12 cellular contexts compared by ENCODE assay signal in the genomic region with DNA sequence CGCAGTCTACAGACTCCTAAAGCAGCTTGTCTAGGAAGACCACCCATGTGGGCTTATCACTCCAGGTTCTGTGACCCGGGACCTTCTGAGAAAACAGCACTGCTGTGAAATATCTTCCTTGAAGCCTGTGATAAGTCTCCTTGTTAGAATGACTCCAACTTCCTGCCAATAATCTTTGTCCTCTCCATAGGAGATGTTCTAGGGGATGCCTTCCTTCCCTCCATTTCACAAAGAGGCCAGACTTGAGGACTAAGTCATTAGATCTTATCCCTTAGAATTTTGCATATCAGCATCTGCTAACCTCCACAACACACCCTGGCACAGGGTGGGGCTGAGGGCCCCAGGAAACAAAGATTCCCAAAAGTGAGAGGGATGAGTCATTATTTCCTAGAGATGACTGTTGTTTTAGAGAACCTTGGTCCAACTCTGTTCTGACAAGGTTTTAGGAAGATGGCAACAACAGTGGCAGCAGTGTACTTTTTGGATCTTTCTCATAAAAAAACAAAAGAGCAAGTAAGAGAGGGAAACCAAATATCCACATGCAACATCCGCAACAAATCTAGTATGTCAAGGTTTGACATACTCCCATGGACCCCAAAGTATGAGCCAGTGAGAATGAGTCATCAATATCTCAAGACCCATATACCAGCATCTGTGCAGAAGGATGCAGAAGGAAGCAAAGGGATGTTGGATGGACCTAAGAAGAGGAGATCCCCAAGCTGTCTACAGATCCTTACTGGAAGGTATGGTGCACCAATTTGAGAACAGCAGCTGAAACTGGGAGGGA. TPM values are rescaled to one million over a fixed set of nuclear protein-coding genes. Genes with fewer than 3 reads are reported as not detected.
DNase-seq lines count a peak whose midpoint lies in the region; ATAC-seq lines count a peak whose summit lies in the region.
"Had no signal": no experiment of that assay in that cellular context is flagged by ENCODE, and none has a peak within 500 bp of the region (broad histone marks: within the 10 kb centered on the region; RNA-seq: fewer than 3 reads in every experiment).

No MANE protein-coding gene starts in this region.

- peak overlapping the region in 2 of 4 donors; percentile 29 to 41 for H3K4me3 Mint-ChIP-seq in CD4-positive, CD25-positive, alpha-beta regulatory T cell
- no peak overlapping the region for H3K4me3 Mint-ChIP-seq in activated T-helper 17 cell treated with anti-CD3 and anti-CD28 coated beads, Interleukin-2, amount 50 U/mL, for 72 hours
- H3K4me3 Mint-ChIP-seq: activated naive CD8-positive, alpha-beta T cell treated with anti-CD3 and anti-CD28 coated beads, Interleukin-2, amount 10 ng/mL, durations not matched to agents 7 days and 5 days had no signal

- peaks cover 25% of the 10 kb centered on the region for H3K4me1 ChIP-seq in CD4-positive, CD25-positive, alpha-beta regulatory T cell (ENCODE audit: control insufficient read depth, insufficient read depth, low read length, poor library complexity, severe bottlenecking)
- peaks cover 22% of the 10 kb centered on the region for H3K4me1 ChIP-seq in mesodermal cell (ENCODE audit: control insufficient read depth, insufficient read depth, low read length, poor library complexity, severe bottlenecking)

- H3K36me3 Mint-ChIP-seq in CD4-positive, CD25-positive, alpha-beta regulatory T cell, result no peaks in the 10 kb centered on the region
- H3K36me3 Mint-ChIP-seq in activated T-helper 17 cell treated with anti-CD3 and anti-CD28 coated beads, Interleukin-2, amount 50 U/mL, for 72 hours (ENCODE audit: low read depth), result no peaks in the 10 kb centered on the region

- H3K4me1 Mint-ChIP-seq in CD4-positive, CD25-positive, alpha-beta regulatory T cell, result peaks cover 11 to 34% (median 31%) of the 10 kb centered on the region in 4 donors
- H3K4me1 Mint-ChIP-seq in activated T-helper 17 cell treated with anti-CD3 and anti-CD28 coated beads, Interleukin-2, amount 50 U/mL, for 72 hours, result peaks cover 35% of the 10 kb centered on the region

- H3K4me3 ChIP-seq in CD4-positive, CD25-positive, alpha-beta regulatory T cell (ENCODE audit: low read depth, low read length), result no peak overlapping the region
- no peak overlapping the region for H3K4me3 ChIP-seq in mesodermal cell (ENCODE audit: extremely low read depth, insufficient read depth, low read length, poor library complexity, severe bottlenecking)

- ATAC-seq in CD4-positive, CD25-positive, alpha-beta regulatory T cell (ENCODE audit: low read depth in 2 of 2), result no peak
- peak; percentile 56 for ATAC-seq in activated T-helper 17 cell treated with anti-CD3 and anti-CD28 coated beads, Interleukin-2, amount 50 U/mL, for 72 hours (replicated peaks)
- ATAC-seq in HG03457 (IDR thresholded peaks at IDR 0.05; ENCODE audit: unreplicated experiment), result no peak

- no peaks in the 10 kb centered on the region for H3K9me3 Mint-ChIP-seq in CD4-positive, CD25-positive, alpha-beta regulatory T cell
- H3K9me3 Mint-ChIP-seq in activated T-helper 17 cell treated with anti-CD3 and anti-CD28 coated beads, Interleukin-2, amount 50 U/mL, for 72 hours, result no peaks in the 10 kb centered on the region
- H3K9me3 Mint-ChIP-seq: activated naive CD8-positive, alpha-beta T cell treated with anti-CD3 and anti-CD28 coated beads, Interleukin-2, amount 10 ng/mL, durations not matched to agents 7 days and 5 days had no signal

- no peak for DNase-seq in CD4-positive, CD25-positive, alpha-beta regulatory T cell
- DNase-seq in GM03348 (ENCODE audit: low spot score), result peak; percentile 50
- DNase-seq in stimulated activated CD4-positive, alpha-beta T cell treated with anti-CD3 and anti-CD28 coated beads, Interleukin-2, amount 100 ng/mL, for 24 hours, result no peak
- no peak for DNase-seq in NCI-H1417 treated with DMSO at 0.1 percent for 48 hours (lab: John Stamatoyannopoulos, UW)
- DNase-seq: activated CD4-positive, alpha-beta T cell treated with anti-CD3 and anti-CD28 coated beads for 4 hours; activated naive CD8-positive, alpha-beta T cell treated with anti-CD3 and anti-CD28 coated beads, Interleukin-2, amount 10 ng/mL, durations not matched to agents 7 days and 5 days; GOT3; NCI-H2029 had no signal

- peaks cover 7% of the 10 kb centered on the region for H3K27me3 Mint-ChIP-seq in CD4-positive, CD25-positive, alpha-beta regulatory T cell
- peaks cover 4% of the 10 kb centered on the region for H3K27me3 Mint-ChIP-seq in activated T-helper 17 cell treated with anti-CD3 and anti-CD28 coated beads, Interleukin-2, amount 50 U/mL, for 72 hours

- H3K9me3 ChIP-seq in CD4-positive, CD25-positive, alpha-beta regulatory T cell (ENCODE audit: control insufficient read depth in 2 of 2, low read length in 2 of 2), result no peaks in the 10 kb centered on the region
- H3K9me3 ChIP-seq in mesodermal cell (ENCODE audit: control insufficient read depth, low read length), result no peaks in the 10 kb centered on the region
- H3K9me3 ChIP-seq: right atrium auricular region had no signal

- no peaks in the 10 kb centered on the region for H3K36me3 ChIP-seq in CD4-positive, CD25-positive, alpha-beta regulatory T cell (ENCODE audit: control insufficient read depth, insufficient read depth, low read length)
- peaks cover 12% of the 10 kb centered on the region for H3K36me3 ChIP-seq in mesodermal cell (ENCODE audit: control insufficient read depth, insufficient read depth, low read length)
- H3K36me3 ChIP-seq: right atrium auricular region had no signal

- H3K27ac Mint-ChIP-seq in CD4-positive, CD25-positive, alpha-beta regulatory T cell, result peak overlapping the region in 2 of 3 donors; percentile 54 to 76
- peak overlapping the region; percentile 88 for H3K27ac Mint-ChIP-seq in activated T-helper 17 cell treated with anti-CD3 and anti-CD28 coated beads, Interleukin-2, amount 50 U/mL, for 72 hours
- H3K27ac Mint-ChIP-seq: activated naive CD8-positive, alpha-beta T cell treated with anti-CD3 and anti-CD28 coated beads, Interleukin-2, amount 10 ng/mL, durations not matched to agents 7 days and 5 days had no signal

- no peak overlapping the region for H3K27ac ChIP-seq in CD4-positive, CD25-positive, alpha-beta regulatory T cell (ENCODE audit: insufficient read depth, low read length, poor library complexity, severe bottlenecking)
- H3K27ac ChIP-seq in mesodermal cell (ENCODE audit: low read depth, low read length, severe bottlenecking), result peak overlapping the region; percentile 6

- WGBS in mesodermal cell (ENCODE audit: insufficient coverage in 2 of 2), 2 experiments, result 78 to 83% methylated on average over 2 to 3 of the region's 3 CpGs

- H3K27me3 ChIP-seq in CD4-positive, CD25-positive, alpha-beta regulatory T cell (ENCODE audit: control insufficient read depth, insufficient read depth, low read length), result no peaks in the 10 kb centered on the region
- H3K27me3 ChIP-seq: right atrium auricular region had no signal

RNA-seq across cellular contexts. Expression of a gene that starts 6.0 kb away (rescaled TPM):
- total RNA-seq in CD4-positive, CD25-positive, alpha-beta regulatory T cell, result 17.5 TPM
- polyA plus RNA-seq in CD4-positive, CD25-positive, alpha-beta regulatory T cell, result 1 to 10 TPM; 3.5 to 7.8 (median 6.3) TPM
- total RNA-seq in activated T-helper 17 cell treated with anti-CD3 and anti-CD28 coated beads, Interleukin-2, amount 50 U/mL, for 72 hours, result 10 to 100 TPM; 11.6 to 21.4 TPM
- 6.7 TPM for polyA plus RNA-seq in mesodermal cell (2013, experiment 1 of 2)
- polyA plus RNA-seq in mesodermal cell (2013, experiment 2 of 2), result 6.5 TPM

RNA-seq across cellular contexts. Expression of a gene that starts 7.4 kb away (rescaled TPM):
- total RNA-seq in CD4-positive, CD25-positive, alpha-beta regulatory T cell, result 18.1 TPM
- polyA plus RNA-seq in CD4-positive, CD25-positive, alpha-beta regulatory T cell, result 1 to 10 TPM in 3 of 4 donors, under 1 TPM in 1; 1.00 to 2.2 (median 1.7) TPM
- total RNA-seq in activated T-helper 17 cell treated with anti-CD3 and anti-CD28 coated beads, Interleukin-2, amount 50 U/mL, for 72 hours, result 10 to 100 TPM in 1 of 2 donors, 1 to 10 TPM in 1; 8.7 to 13.5 TPM
- polyA plus RNA-seq in mesodermal cell (2013, experiment 1 of 2), result 5.5 TPM
- 4.3 TPM for polyA plus RNA-seq in mesodermal cell (2013, experiment 2 of 2)

RNA-seq across cellular contexts. Expression of a gene that starts 9.6 kb away (rescaled TPM):
- total RNA-seq in CD4-positive, CD25-positive, alpha-beta regulatory T cell, result 13.2 TPM
- 10 to 100 TPM in 2 of 4 donors, 1 to 10 TPM in 2; 8.9 to 13.6 (median 9.7) TPM for polyA plus RNA-seq in CD4-positive, CD25-positive, alpha-beta regulatory T cell
- total RNA-seq in activated T-helper 17 cell treated with anti-CD3 and anti-CD28 coated beads, Interleukin-2, amount 50 U/mL, for 72 hours, result 10 to 100 TPM; 14.9 to 28.1 TPM
- polyA plus RNA-seq in mesodermal cell (2013, experiment 1 of 2), result not detected
- not detected for polyA plus RNA-seq in mesodermal cell (2013, experiment 2 of 2)

RNA-seq across cellular contexts. Expression of a gene that starts 17.5 kb away (rescaled TPM):
- total RNA-seq in CD4-positive, CD25-positive, alpha-beta regulatory T cell, result 10.7 TPM
- under 1 TPM in 2 of 4 donors, not detected in 2; 0.32 to 0.39 TPM for polyA plus RNA-seq in CD4-positive, CD25-positive, alpha-beta regulatory T cell
- total RNA-seq in activated T-helper 17 cell treated with anti-CD3 and anti-CD28 coated beads, Interleukin-2, amount 50 U/mL, for 72 hours, result 10 to 100 TPM in 1 of 2 donors, 1 to 10 TPM in 1; 2.3 to 10.5 TPM
- polyA plus RNA-seq in mesodermal cell (2013, experiment 1 of 2), result 13.5 TPM
- polyA plus RNA-seq in mesodermal cell (2013, experiment 2 of 2), result 9.3 TPM

RNA-seq across cellular contexts. Expression of a gene that starts 17.7 kb away (rescaled TPM):
- total RNA-seq in CD4-positive, CD25-positive, alpha-beta regulatory T cell, result 30.0 TPM
- polyA plus RNA-seq in CD4-positive, CD25-positive, alpha-beta regulatory T cell, result 1 to 10 TPM; 1.3 to 2.5 (median 1.8) TPM
- 10 to 100 TPM; 21.2 to 42.2 TPM for total RNA-seq in activated T-helper 17 cell treated with anti-CD3 and anti-CD28 coated beads, Interleukin-2, amount 50 U/mL, for 72 hours
- 16.8 TPM for polyA plus RNA-seq in mesodermal cell (2013, experiment 1 of 2)
- polyA plus RNA-seq in mesodermal cell (2013, experiment 2 of 2), result 15.7 TPM
